In the genomic region with DNA sequence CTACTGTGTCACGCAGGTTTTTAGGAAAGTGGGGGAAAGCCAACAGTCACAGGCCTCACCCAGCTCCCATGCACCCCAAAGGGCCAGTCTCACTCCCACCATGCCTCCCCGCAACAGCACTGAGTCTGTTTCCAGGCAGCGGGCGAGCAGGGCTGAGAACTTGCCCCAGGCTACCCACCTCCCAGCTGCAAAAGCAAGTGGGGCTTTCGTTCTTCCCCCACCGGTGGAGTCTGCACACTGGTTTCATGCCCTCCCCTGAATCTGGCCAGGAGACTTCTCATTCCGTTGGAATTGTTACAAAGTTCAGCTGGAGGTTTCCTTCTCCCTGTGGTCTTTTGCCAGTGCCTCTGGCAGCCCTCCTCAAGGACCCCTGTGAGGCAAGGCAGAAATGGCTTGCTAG, we compare ENCODE assay signal across 17 cellular contexts. TPM values are rescaled to one million over a fixed set of nuclear protein-coding genes. Genes with fewer than 3 reads are reported as not detected.
"Had no signal": no experiment of that assay in that cellular context is flagged by ENCODE, and none has a peak within 500 bp of the region (broad histone marks: within the 10 kb centered on the region; RNA-seq: fewer than 3 reads in every experiment).

No MANE protein-coding gene starts in this region.

- DNase-seq: Karpas-422, KG1, MM.1S, NCI-H1092 treated with DMSO at 0.1 percent for 48 hours, NCI-H187, NCI-H2029, NCI-H2081 treated with DMSO at 0.1 percent for 48 hours, NCI-H2171, NCI-H226, NCI-H446, NCI-H510A, NCI-H524 treated with DMSO at 0.1 percent for 48 hours, NCI-H774, SHP77 treated with DMSO at 0.1 percent for 48 hours, SJCRH30, T-helper 1 cell had no signal

RNA-seq across cellular contexts. Expression of a gene that starts 53.6 kb away (rescaled TPM):
- total RNA-seq: HT-29, SJCRH30 had no signal
